Comparison of ENCODE assay signal across 10 cellular contexts in genomic region chr7:130995252-130996081, GRCh38.
A peak's percentile ranks its signal among the peaks of the same experiment; 100 is the strongest.
DNase-seq lines count a peak whose midpoint lies in the region; ATAC-seq and TF ChIP-seq lines count a peak whose summit lies in the region.
"Had no signal": no experiment of that assay in that cellular context is flagged by ENCODE, and none has a peak within 500 bp of the region (broad histone marks: within the 10 kb centered on the region; RNA-seq: fewer than 3 reads in every experiment).

No MANE protein-coding gene starts in this region.

- WGBS in esophagus muscularis mucosa = 64% methylated on average over 10 of the region's 10 CpGs
- 42 to 69% (median 47%) methylated on average over 10 of the region's 10 CpGs for WGBS in psoas muscle, 3 donors

- H3K4me1 ChIP-seq in RWPE2 (ENCODE audit: insufficient read depth, poor library complexity, severe bottlenecking) (peaks cover 47% of the 10 kb centered on the region), esophagus muscularis mucosa (peaks cover 82 to 100% (median 99%) of the 10 kb centered on the region in 4 donors), psoas muscle (peaks cover 79% of the 10 kb centered on the region)

- CTCF ChIA-PET in Calu3 (lab: Charles Lee) = interaction anchor here (0.8 to 3.7 kb wide), 6 partner anchors 8 to 98 kb away, joined by 3 to 17 read pairs (median 4); no protein-coding TSS in a partner anchor

- no peaks in the 10 kb centered on the region for H3K9me3 Mint-ChIP-seq in Calu3 (ENCODE audit: low read depth, unreplicated experiment)

- TF ChIP-seq POLR2A in esophagus muscularis mucosa (IDR thresholded peaks at IDR 0.05; ENCODE audit: low read depth) = no peak

- H3K36me3 ChIP-seq in RWPE2 (ENCODE audit: low read depth) = no peaks in the 10 kb centered on the region
- H3K36me3 ChIP-seq in esophagus muscularis mucosa = peaks cover 0 to 20% (median 5%) of the 10 kb centered on the region in 4 donors
- H3K36me3 ChIP-seq in psoas muscle (ENCODE audit: insufficient read depth in 1 of 2, low read depth in 1 of 2) = peaks cover 2 to 7% of the 10 kb centered on the region in 2 donors

- no peaks in the 10 kb centered on the region for H3K27me3 Mint-ChIP-seq in Calu3 (ENCODE audit: unreplicated experiment)

- DNase-seq in Calu3 = no peak
- DNase-seq in RWPE2 (ENCODE audit: low spot score) = no peak
- DNase-seq in esophagus muscularis mucosa (ENCODE audit: extremely low spot score) = peak; percentile 31
- no peak for DNase-seq in psoas muscle
- no peak for DNase-seq in T-helper 1 cell
- no peak for DNase-seq in NCI-H1417 (lab: John Stamatoyannopoulos, UW)
- DNase-seq: cortex of kidney, GF-D8 had no signal

- H3K27ac ChIP-seq in RWPE2 (ENCODE audit: poor library complexity, severe bottlenecking) (peak overlapping the region; percentile 70), esophagus muscularis mucosa (replicated peaks in 1 of 4) (peak overlapping the region; percentile 78 to 85 (median 80)), psoas muscle (peak overlapping the region; percentile 53)

- TF ChIP-seq EP300 in esophagus muscularis mucosa (IDR thresholded peaks at IDR 0.05) = no peak

- peak overlapping the region; percentile 66 for H3K27ac Mint-ChIP-seq in Calu3 (ENCODE audit: unreplicated experiment)

- no TSS peak for BruUV-seq in Calu3 (replicated peaks; lab: Mats Ljungman, UMichigan)

- intact Hi-C loops in Calu3 (cut with micrococcal nuclease; ENCODE audit: unreplicated experiment) = no loop called here
- intact Hi-C loops in esophagus muscularis mucosa (cut with DNase I) = loop anchor here (5.0 kb wide), 1 partner anchor 93 kb away; no protein-coding TSS in a partner anchor
- intact Hi-C loops in psoas muscle (cut with DNase I) = loop anchor here in 1 of 2 donors (5.0 kb wide), 1 partner anchor 42 kb away; no protein-coding TSS in a partner anchor

- no peak overlapping the region for H3K4me3 ChIP-seq in RWPE2 (ENCODE audit: severe bottlenecking)
- H3K4me3 ChIP-seq in esophagus muscularis mucosa = peak overlapping the region in 2 of 4 donors; percentile 1 to 22
- peak overlapping the region; percentile 16 for H3K4me3 ChIP-seq in psoas muscle

- peak overlapping the region; percentile 41 for H3K4me3 Mint-ChIP-seq in Calu3 (ENCODE audit: low read depth, unreplicated experiment)

- ATAC-seq in RWPE2 (ENCODE audit: low read depth) (peak; percentile 22; the same call in 1 of the 3 replicates), psoas muscle (peak in 2 of 4 donors; percentile 16 to 24), HG03097 (IDR thresholded peaks at IDR 0.05; ENCODE audit: low FRiP score, unreplicated experiment) (no peak), GM18873 (IDR thresholded peaks at IDR 0.05; ENCODE audit: low FRiP score, unreplicated experiment) (no peak)

- H3K9me3 ChIP-seq in RWPE2 (ENCODE audit: severe bottlenecking) (no peaks in the 10 kb centered on the region), esophagus muscularis mucosa (no peaks in the 10 kb centered on the region), psoas muscle (no peaks in the 10 kb centered on the region)

- H3K4me1 Mint-ChIP-seq in Calu3 (ENCODE audit: low read depth, unreplicated experiment) = peaks cover 63% of the 10 kb centered on the region

- peaks cover 17% of the 10 kb centered on the region for H3K36me3 Mint-ChIP-seq in Calu3 (ENCODE audit: insufficient read depth, unreplicated experiment)

- TF ChIP-seq CTCF in Calu3 (IDR thresholded peaks at IDR 0.05; ENCODE audit: unreplicated experiment) = no peak
- no peak for TF ChIP-seq CTCF in RWPE2 (IDR thresholded peaks at IDR 0.05; ENCODE audit: poor library complexity, severe bottlenecking)
- no peak for TF ChIP-seq CTCF in esophagus muscularis mucosa (IDR thresholded peaks at IDR 0.05)
- no peak for TF ChIP-seq CTCF in psoas muscle (IDR thresholded peaks at IDR 0.05)

- H3K27me3 ChIP-seq in RWPE2 (ENCODE audit: insufficient read depth, poor library complexity, severe bottlenecking) (no peaks in the 10 kb centered on the region), esophagus muscularis mucosa (no peaks in the 10 kb centered on the region), psoas muscle (ENCODE audit: insufficient read depth in 3 of 3, low read length in 2 of 3) (no peaks in the 10 kb centered on the region)
